8 cellular contexts compared by ENCODE assay signal in genomic region chr2:108653849-108654248, GRCh38.
DNase-seq lines count a peak whose midpoint lies in the region; ATAC-seq and TF ChIP-seq lines count a peak whose summit lies in the region.
"Not testable (repeated sequence)": the region's sequence is repeated elsewhere in the genome, so short reads cannot be mapped to it uniquely, and the experiment has no call there.

No MANE protein-coding gene starts in this region.

- H3K4me2 ChIP-seq in mesenchymal stem cell (ENCODE audit: low read length, poor library complexity, severe bottlenecking) = not testable (repeated sequence)

- CTCF ChIA-PET in T-cell (lab: Charles Lee) = not testable (repeated sequence)

- POLR2A ChIA-PET in T-cell (lab: Charles Lee) = not testable (repeated sequence)

- H4K8ac ChIP-seq in mesenchymal stem cell (ENCODE audit: low read length) = not testable (repeated sequence)

- DNase-seq in Caki2 (ENCODE audit: low read depth) = peak; percentile 84
- DNase-seq in T-cell; activated T-helper 1 cell treated with anti-CD3 and anti-CD28 coated beads, Interleukin-12 subunit alpha, Interleukin-12 subunit beta, Interleukin-2, Interleukin-4 antibody, amounts not matched to agents 30 ng/mL and 10 ng/mL and 1 ng/mL, durations not matched to agents 14 hours and 24 hours and 36 hours (ENCODE audit: low spot score); psoas muscle; thoracic aorta (ENCODE audit: low spot score): not testable (repeated sequence)
- DNase-seq in cardiac fibroblast (ENCODE audit: low read depth in 2 of 2) = peak; percentile 44 to 73
- peak; percentile 87 for DNase-seq in fibroblast of the aortic adventitia (ENCODE audit: low read depth)
- peak; percentile 69 for DNase-seq in mesenchymal stem cell

- H2AFZ ChIP-seq in mesenchymal stem cell (ENCODE audit: low read depth, low read length) = not testable (repeated sequence)

- H3K4me3 ChIP-seq in cardiac fibroblast (replicated peaks in 1 of 2; ENCODE audit: low read depth in 2 of 2, low read length in 2 of 2) (peak overlapping the region in 1 of 2 donors; percentile 7), psoas muscle (peak overlapping the region; percentile 39), thoracic aorta (peak overlapping the region; percentile 58)
- H3K4me3 ChIP-seq in fibroblast of the aortic adventitia (ENCODE audit: low read depth, low read length); mesenchymal stem cell (ENCODE audit: insufficient read depth in 1 of 2, low read depth in 1 of 2, low read length in 2 of 2): not testable (repeated sequence)

- WGBS in mesenchymal stem cell = 3% methylated on average over 3 of the region's 6 CpGs
- WGBS in psoas muscle, 3 donors = 31 to 39% (median 38%) methylated on average over 4 of the region's 6 CpGs

- H3K27me3 Mint-ChIP-seq in T-cell; activated T-helper 1 cell treated with anti-CD3 and anti-CD28 coated beads, Interleukin-12 subunit alpha, Interleukin-12 subunit beta, Interleukin-2, Interleukin-4 antibody, amounts not matched to agents 30 ng/mL and 10 ng/mL and 1 ng/mL, durations not matched to agents 14 hours and 24 hours and 36 hours (ENCODE audit: insufficient read depth): not testable (repeated sequence)

- H2BK12ac ChIP-seq in mesenchymal stem cell (ENCODE audit: low read length in 2 of 2) = not testable (repeated sequence)

- H3K14ac ChIP-seq in mesenchymal stem cell (ENCODE audit: low read length in 2 of 2) = not testable (repeated sequence)

- not testable (repeated sequence) for H3K36me3 Mint-ChIP-seq in T-cell; activated T-helper 1 cell treated with anti-CD3 and anti-CD28 coated beads, Interleukin-12 subunit alpha, Interleukin-12 subunit beta, Interleukin-2, Interleukin-4 antibody, amounts not matched to agents 30 ng/mL and 10 ng/mL and 1 ng/mL, durations not matched to agents 14 hours and 24 hours and 36 hours (ENCODE audit: low read depth)

- H3K9me3 Mint-ChIP-seq in T-cell; activated T-helper 1 cell treated with anti-CD3 and anti-CD28 coated beads, Interleukin-12 subunit alpha, Interleukin-12 subunit beta, Interleukin-2, Interleukin-4 antibody, amounts not matched to agents 30 ng/mL and 10 ng/mL and 1 ng/mL, durations not matched to agents 14 hours and 24 hours and 36 hours: not testable (repeated sequence)

- not testable (repeated sequence) for H2BK15ac ChIP-seq in mesenchymal stem cell (ENCODE audit: low read depth, poor library complexity, severe bottlenecking)

- not testable (repeated sequence) for H3K23ac ChIP-seq in mesenchymal stem cell (ENCODE audit: low read length in 2 of 2)

- not testable (repeated sequence) for H3K18ac ChIP-seq in mesenchymal stem cell (ENCODE audit: low read depth in 1 of 2, low read length in 2 of 2)

- H3K27ac ChIP-seq in mesenchymal stem cell (ENCODE audit: low read length, poor library complexity, severe bottlenecking) (peak overlapping the region; percentile 71), psoas muscle (peak overlapping the region; percentile 88), thoracic aorta (peak overlapping the region; percentile 67 to 80)

- H3K4me1 Mint-ChIP-seq in T-cell = peaks cover 22 to 40% (median 37%) of the 10 kb centered on the region in 3 donors
- peaks cover 43% of the 10 kb centered on the region for H3K4me1 Mint-ChIP-seq in activated T-helper 1 cell treated with anti-CD3 and anti-CD28 coated beads, Interleukin-12 subunit alpha, Interleukin-12 subunit beta, Interleukin-2, Interleukin-4 antibody, amounts not matched to agents 30 ng/mL and 10 ng/mL and 1 ng/mL, durations not matched to agents 14 hours and 24 hours and 36 hours (ENCODE audit: low read depth)

- H2BK5ac ChIP-seq in mesenchymal stem cell (ENCODE audit: low read depth, low read length, poor library complexity, severe bottlenecking) = not testable (repeated sequence)

- not testable (repeated sequence) for H3K9me3 ChIP-seq in mesenchymal stem cell (ENCODE audit: control insufficient read depth, low read length); psoas muscle; thoracic aorta

- intact Hi-C loops in activated T-helper 1 cell treated with anti-CD3 and anti-CD28 coated beads, Interleukin-12 subunit alpha, Interleukin-12 subunit beta, Interleukin-2, Interleukin-4 antibody, amounts not matched to agents 30 ng/mL and 10 ng/mL and 1 ng/mL, durations not matched to agents 14 hours and 24 hours and 36 hours (cut with micrococcal nuclease) = loop anchor here (2.0 to 5.0 kb wide), 3 partner anchors 41 to 122 kb away; partner anchors contain the start of genes LIMS1 and RANBP2
- intact Hi-C loops in psoas muscle (cut with DNase I) = not testable (repeated sequence)

- not testable (repeated sequence) for H3K4me3 Mint-ChIP-seq in T-cell; activated T-helper 1 cell treated with anti-CD3 and anti-CD28 coated beads, Interleukin-12 subunit alpha, Interleukin-12 subunit beta, Interleukin-2, Interleukin-4 antibody, amounts not matched to agents 30 ng/mL and 10 ng/mL and 1 ng/mL, durations not matched to agents 14 hours and 24 hours and 36 hours

- H2BK120ac ChIP-seq in mesenchymal stem cell (ENCODE audit: low read depth, low read length) = not testable (repeated sequence)

- H4K91ac ChIP-seq in mesenchymal stem cell (ENCODE audit: low read length) = not testable (repeated sequence)

- in situ Hi-C loops in Caki2 (cut with HindIII; ENCODE audit: low pct_unique_long_range_greater_than_20kb, low sequenced_read_pairs) = not testable (repeated sequence)

- ATAC-seq in T-cell (replicated peaks in 1 of 4); psoas muscle; thoracic aorta (ENCODE audit: insufficient number of reproducible peaks, low FRiP score, low read depth): not testable (repeated sequence)

- not testable (repeated sequence) for H3K27me3 ChIP-seq in mesenchymal stem cell (ENCODE audit: control insufficient read depth in 1 of 2, insufficient read depth in 1 of 2, low read length in 2 of 2); psoas muscle (ENCODE audit: insufficient read depth in 3 of 3, low read length in 2 of 3); thoracic aorta (replicated peaks; ENCODE audit: insufficient read depth)

- H3K4me1 ChIP-seq in mesenchymal stem cell (ENCODE audit: control insufficient read depth, insufficient read depth, low read depth, low read length); psoas muscle: not testable (repeated sequence)
- H3K4me1 ChIP-seq in thoracic aorta (ENCODE audit: control insufficient read depth in 1 of 2, low read depth in 2 of 2) = peaks cover 8 to 19% of the 10 kb centered on the region in 2 donors

- peak overlapping the region; percentile 52 to 71 for H3K27ac Mint-ChIP-seq in T-cell
- peak overlapping the region; percentile 70 for H3K27ac Mint-ChIP-seq in activated T-helper 1 cell treated with anti-CD3 and anti-CD28 coated beads, Interleukin-12 subunit alpha, Interleukin-12 subunit beta, Interleukin-2, Interleukin-4 antibody, amounts not matched to agents 30 ng/mL and 10 ng/mL and 1 ng/mL, durations not matched to agents 14 hours and 24 hours and 36 hours

- H3K36me3 ChIP-seq in mesenchymal stem cell (ENCODE audit: control insufficient read depth in 1 of 2, insufficient read depth in 2 of 2, low read depth in 1 of 2, low read length in 2 of 2); psoas muscle (ENCODE audit: insufficient read depth in 1 of 2, low read depth in 1 of 2); thoracic aorta: not testable (repeated sequence)

- H2AK5ac ChIP-seq in mesenchymal stem cell (ENCODE audit: low read length, severe bottlenecking) = not testable (repeated sequence)

- not testable (repeated sequence) for H3K4ac ChIP-seq in mesenchymal stem cell (ENCODE audit: low read depth in 1 of 2, low read length in 2 of 2)

- H3K9ac ChIP-seq in mesenchymal stem cell (ENCODE audit: low read length) = peak overlapping the region; percentile 74

- TF ChIP-seq CTCF in cardiac fibroblast (IDR thresholded peaks at IDR 0.05; ENCODE audit: low read depth, low read length); fibroblast of the aortic adventitia (IDR thresholded peaks at IDR 0.05; ENCODE audit: insufficient read depth, low read length); psoas muscle (IDR thresholded peaks at IDR 0.05); thoracic aorta (IDR thresholded peaks at IDR 0.05): not testable (repeated sequence)

- H3K79me1 ChIP-seq in mesenchymal stem cell (replicated peaks; ENCODE audit: low read length, poor library complexity, severe bottlenecking) = not testable (repeated sequence)
